Comparison of ENCODE assay signal across 25 cellular contexts in the genomic region with DNA sequence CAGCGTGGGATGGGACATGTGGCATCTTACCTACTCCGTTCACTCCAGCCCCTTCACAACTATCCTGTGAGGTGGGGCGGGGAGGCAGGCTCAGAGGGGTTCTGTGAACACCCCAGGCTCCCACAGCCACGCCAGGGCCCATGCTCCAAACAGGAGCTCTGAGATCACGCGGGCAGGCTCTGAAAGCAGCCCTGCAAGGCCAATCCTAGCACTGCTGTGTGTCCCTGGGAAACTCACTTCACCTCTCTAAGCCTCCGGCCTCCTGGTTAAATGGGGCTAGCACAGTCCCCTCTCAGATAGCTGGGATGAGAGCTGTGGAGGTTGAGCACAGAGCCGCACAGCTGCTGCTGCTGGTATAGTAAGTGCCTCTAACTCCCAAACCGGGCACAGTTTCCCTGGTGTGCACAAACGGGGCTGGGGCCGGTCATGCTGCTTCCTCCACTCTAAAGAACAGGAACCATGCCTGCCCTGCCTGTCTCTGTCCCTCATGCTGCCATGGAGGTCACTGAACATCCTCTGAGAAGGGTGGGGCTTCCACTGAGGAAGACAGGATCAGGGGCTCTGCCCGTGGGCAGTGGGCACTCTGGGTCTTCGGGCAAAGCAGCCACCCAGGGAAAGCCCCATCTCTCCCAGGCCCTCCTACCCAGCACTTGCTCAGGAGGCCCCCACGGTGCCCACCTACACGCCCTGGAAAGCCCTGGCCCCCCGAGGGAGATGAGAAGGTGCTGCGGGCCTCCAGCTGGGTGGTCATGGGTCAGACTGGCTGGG. TPM values are rescaled to one million over a fixed set of nuclear protein-coding genes. Genes with fewer than 3 reads are reported as not detected.
"Had no signal": no experiment of that assay in that cellular context is flagged by ENCODE, and none has a peak within 500 bp of the region (broad histone marks: within the 10 kb centered on the region; RNA-seq: fewer than 3 reads in every experiment).

No MANE protein-coding gene starts in this region.

- H3K4me3 Mint-ChIP-seq: dendritic cell treated with granulocyte-macrophage colony-stimulating factor and Interleukin-4, amounts not matched to agents 40 ng/mL and 50 ng/mL, for 4 days had no signal

- ATAC-seq: effector memory CD8-positive, alpha-beta T cell; gastroesophageal sphincter; left ventricle myocardium superior had no signal

- H3K9me3 Mint-ChIP-seq: effector memory CD8-positive, alpha-beta T cell; immature natural killer cell; nephron had no signal

- FAIRE-seq: colon, kidney had no signal

- H3K36me3 ChIP-seq: stomach, thoracic aorta, transverse colon had no signal

- H3K9me3 ChIP-seq: esophagus muscularis mucosa, gastroesophageal sphincter, sigmoid colon, thoracic aorta, transverse colon had no signal

- H3K27ac Mint-ChIP-seq: dendritic cell treated with granulocyte-macrophage colony-stimulating factor and Interleukin-4, amounts not matched to agents 40 ng/mL and 50 ng/mL, for 4 days; effector memory CD8-positive, alpha-beta T cell; immature natural killer cell; naive B cell; nephron had no signal

- H3K4me3 ChIP-seq: esophagus muscularis mucosa, gastroesophageal sphincter, lung, sigmoid colon, skin epidermis, stomach, thoracic aorta, transverse colon had no signal

- H3K27ac ChIP-seq: epithelial cell of prostate, esophagus muscularis mucosa, gastroesophageal sphincter, skin epidermis, stomach, thoracic aorta, transverse colon had no signal

- H3K4me1 Mint-ChIP-seq: immature natural killer cell had no signal

- DNase-seq: effector memory CD8-positive, alpha-beta T cell; glutamatergic neuron; immature natural killer cell; kidney; left cardiac atrium; left ventricle myocardium superior; mesenchymal stem cell; midbrain; naive B cell; sigmoid colon; stimulated activated CD4-positive, alpha-beta T cell treated with anti-CD3 and anti-CD28 coated beads, Interleukin-2, amount 100 ng/mL, for 24 hours; stimulated activated CD4-positive, alpha-beta T cell treated with anti-CD3 and anti-CD28 coated beads, Interleukin-4, amount 100 ng/mL, for 4 hours; stimulated activated naive CD4-positive, alpha-beta T cell; stomach; substantia nigra; transverse colon had no signal

- H3K36me3 Mint-ChIP-seq: immature natural killer cell had no signal

RNA-seq across cellular contexts. Expression of gene ASS1, which starts 13.0 kb away (rescaled TPM):
- polyA plus RNA-seq: immature natural killer cell had no signal
